In the genomic region with DNA sequence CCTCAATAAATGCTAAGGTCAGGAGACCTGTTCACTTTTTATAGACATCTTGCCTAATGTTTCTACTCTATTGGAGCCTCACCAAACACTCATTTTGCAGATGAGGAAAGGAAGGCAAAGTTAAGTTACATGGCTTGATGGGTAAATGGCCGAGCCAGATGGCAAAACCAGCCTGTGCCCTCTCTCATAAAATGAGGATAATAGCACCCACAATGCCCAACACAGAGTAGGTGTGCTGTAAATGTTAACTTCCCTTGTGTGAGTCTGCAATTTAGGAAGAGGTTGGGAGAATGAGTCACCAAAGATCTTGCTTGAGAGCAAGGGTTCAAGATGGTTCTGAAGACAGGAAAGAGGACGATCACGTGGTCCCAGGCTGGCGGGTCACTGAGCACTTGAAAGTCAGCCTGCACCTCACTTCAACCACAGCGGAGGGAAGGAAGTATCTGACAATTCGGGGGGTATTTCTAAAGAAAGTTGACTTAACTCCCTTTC, we compare ENCODE assay signal across 8 cellular contexts. TPM values are rescaled to one million over a fixed set of nuclear protein-coding genes. Genes with fewer than 3 reads are reported as not detected.
DNase-seq lines count a peak whose midpoint lies in the region; ATAC-seq and TF ChIP-seq lines count a peak whose summit lies in the region.

No MANE protein-coding gene starts in this region.

- peaks cover 0 to 31% (median 5%) of the 10 kb centered on the region in 45 donors for H3K27me3 ChIP-seq in dorsolateral prefrontal cortex

- POLR2A ChIA-PET in HEK293 (lab: Yijun Ruan, JAX), result no interaction called here

- H3K9me3 ChIP-seq in HEK293 (ENCODE audit: control insufficient read depth, insufficient read depth, low read depth, low read length), result no peaks in the 10 kb centered on the region

- no peak overlapping the region for H3K27ac ChIP-seq in HEK293 (ENCODE audit: extremely low read depth, low read depth, low read length)
- H3K27ac ChIP-seq in dorsolateral prefrontal cortex, result no peak overlapping the region

- CTCF ChIA-PET in HEK293 (lab: Yijun Ruan, JAX), result interaction anchor here (0.6 to 1.4 kb wide), 4 partner anchors 11 to 121 kb away, joined by 3 to 6 read pairs (median 3); no protein-coding TSS in a partner anchor

- TF ChIP-seq CTCF in HEK293 (tag by site-specific recombination; IDR thresholded peaks at IDR 0.05) (no peak), epithelial cell of proximal tubule (conservative IDR thresholded peaks at IDR 0.05; ENCODE audit: low read depth, low read length) (no peak), dorsolateral prefrontal cortex (IDR thresholded peaks at IDR 0.05 in 54 of 56, conservative IDR thresholded peaks at IDR 0.05 in 2 of 56; ENCODE audit: low read depth in 1 of 56, partially characterized antibody in 56 of 56) (no peak)

- H3K4me3 ChIP-seq in HEK293 (ENCODE audit: low read depth, low read length) (no peak overlapping the region), epithelial cell of proximal tubule (ENCODE audit: low read depth, low read length) (peak overlapping the region; percentile 93), dorsolateral prefrontal cortex (no peak overlapping the region)

- ATAC-seq in HG02840 (IDR thresholded peaks at IDR 0.05; ENCODE audit: low FRiP score, unreplicated experiment), result no peak

- no peaks in the 10 kb centered on the region for H3K36me3 ChIP-seq in HEK293 (ENCODE audit: control insufficient read depth in 2 of 2, insufficient read depth in 1 of 2, low read length in 2 of 2)

- intact Hi-C loops in dorsolateral prefrontal cortex (cut with DNase I), result no loop called here

- no peaks in the 10 kb centered on the region for H3K4me1 ChIP-seq in HEK293 (ENCODE audit: control insufficient read depth, insufficient read depth, low read length)

- peak; percentile 48 to 49 for DNase-seq in activated CD4-positive, alpha-beta T cell treated with anti-CD3 and anti-CD28 coated beads for 4 hours
- DNase-seq in epithelial cell of proximal tubule (ENCODE audit: low read depth) (no peak), NCI-H1930 (lab: John Stamatoyannopoulos, UW) (no peak), dorsolateral prefrontal cortex (no peak), NCI-H510A treated with DMSO at 0.1 percent for 48 hours (lab: John Stamatoyannopoulos, UW) (no peak)
- peak; percentile 24 to 38 for DNase-seq in stimulated activated CD8-positive, alpha-beta memory T cell treated with anti-CD3 and anti-CD28 coated beads, Interleukin-15, amount 100 ng/mL, for 4 hours (ENCODE audit: low read depth in 2 of 2)

TF ChIP-seq in HEK293, 187 proteins besides CTCF, POLR2A, EP300 and RAD21:
- no peak for TF ChIP-seq HOXC10 (CRISPR knock-in tag; IDR thresholded peaks at IDR 0.05)
- TF ChIP-seq ZNF530 (tag by site-specific recombination; IDR thresholded peaks at IDR 0.05; ENCODE audit: low read depth), result no peak
- no peak for TF ChIP-seq ZNF785 (tag by site-specific recombination; IDR thresholded peaks at IDR 0.05)
- no peak for TF ChIP-seq KLF9 (tag by site-specific recombination; IDR thresholded peaks at IDR 0.05; ENCODE audit: low read depth)
- TF ChIP-seq ZNF792 (tag by site-specific recombination; IDR thresholded peaks at IDR 0.05), result no peak
- 0 out of 2 replicates have a peak, but pooled peaks have one; percentile 12 for TF ChIP-seq PRDM1 (tag by site-specific recombination; IDR thresholded peaks at IDR 0.05)

RNA-seq across cellular contexts. Expression of a gene that starts 3.3 kb away (rescaled TPM):
- total RNA-seq in epithelial cell of proximal tubule, result 1.6 and 2.8 TPM in 2 replicates
- under 1 TPM in 25 of 120 experiments, not detected in 95; 0.11 to 0.47 (median 0.17) TPM for total RNA-seq in dorsolateral prefrontal cortex

Comparison
In these comparisons a context has a peak if more than half of its experiments do, and no peak if none do; other contexts are left out.
1. DNase-seq: peak in activated CD4-positive, alpha-beta T cell treated with anti-CD3 and anti-CD28 coated beads for 4 hours (2 of 2) and stimulated activated CD8-positive, alpha-beta memory T cell treated with anti-CD3 and anti-CD28 coated beads, Interleukin-15, amount 100 ng/mL, for 4 hours (2 of 2); none in epithelial cell of proximal tubule (single experiment), NCI-H1930 (0 of 2), dorsolateral prefrontal cortex (0 of 10) and NCI-H510A treated with DMSO at 0.1 percent for 48 hours (single experiment).